Comparison of ENCODE assay signal across 1 cellular context in the genomic region with DNA sequence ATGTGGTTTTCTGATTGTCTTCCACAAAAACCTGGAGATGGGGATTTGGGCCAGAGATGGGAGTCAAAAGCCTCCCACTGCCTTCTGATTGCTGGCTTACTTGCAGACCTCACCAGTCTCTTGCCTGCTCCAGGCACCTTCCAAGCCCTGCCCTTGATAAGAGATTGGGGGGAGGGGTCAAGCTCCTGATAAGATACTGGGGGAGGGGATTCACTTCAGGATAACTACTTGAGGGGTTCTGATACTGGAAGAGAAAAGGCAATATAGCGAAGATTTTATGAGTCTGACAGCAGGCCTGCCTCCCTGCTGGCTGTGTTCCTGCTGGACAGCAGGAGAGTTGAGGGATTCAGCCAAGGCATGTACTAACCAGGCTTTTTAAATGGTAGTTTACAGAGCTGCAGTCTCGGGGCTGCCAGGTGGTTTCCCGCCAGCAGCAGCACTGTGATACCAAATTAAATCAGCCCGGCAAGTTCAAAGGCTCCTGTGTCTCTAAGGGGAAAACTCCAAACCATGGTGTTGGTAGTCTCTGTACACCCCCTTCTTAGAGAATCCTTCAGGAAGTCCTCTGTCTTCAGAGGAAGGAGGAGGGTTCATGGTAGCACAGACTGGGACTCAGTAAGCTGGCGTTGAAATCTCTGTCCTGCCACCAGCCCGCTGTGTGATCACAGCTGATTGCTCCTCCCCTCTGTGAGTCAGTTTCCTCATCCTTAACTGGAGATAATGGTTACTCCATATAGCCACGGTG.
A peak's percentile ranks its signal among the peaks of the same experiment; 100 is the strongest.
TF ChIP-seq lines count a peak whose summit lies in the region.

No MANE protein-coding gene starts in this region.

TF ChIP-seq in H1, 55 proteins besides CTCF, POLR2A, EP300 and RAD21:
- TF ChIP-seq SIX5 (IDR thresholded peaks at IDR 0.05; ENCODE audit: low read depth, low read length) = no peak
- TF ChIP-seq, protein P1, sequence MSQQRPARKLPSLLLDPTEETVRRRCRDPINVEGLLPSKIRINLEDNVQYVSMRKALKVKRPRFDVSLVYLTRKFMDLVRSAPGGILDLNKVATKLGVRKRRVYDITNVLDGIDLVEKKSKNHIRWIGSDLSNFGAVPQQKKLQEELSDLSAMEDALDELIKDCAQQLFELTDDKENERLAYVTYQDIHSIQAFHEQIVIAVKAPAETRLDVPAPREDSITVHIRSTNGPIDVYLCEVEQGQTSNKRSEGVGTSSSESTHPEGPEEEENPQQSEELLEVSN (IDR thresholded peaks at IDR 0.05) = peak; percentile 48; the same call in 1 of the 2 replicates
- TF ChIP-seq GABPA (IDR thresholded peaks at IDR 0.05; ENCODE audit: borderline replicate concordance, insufficient read depth, low read length) = no peak
- TF ChIP-seq, protein P2, sequence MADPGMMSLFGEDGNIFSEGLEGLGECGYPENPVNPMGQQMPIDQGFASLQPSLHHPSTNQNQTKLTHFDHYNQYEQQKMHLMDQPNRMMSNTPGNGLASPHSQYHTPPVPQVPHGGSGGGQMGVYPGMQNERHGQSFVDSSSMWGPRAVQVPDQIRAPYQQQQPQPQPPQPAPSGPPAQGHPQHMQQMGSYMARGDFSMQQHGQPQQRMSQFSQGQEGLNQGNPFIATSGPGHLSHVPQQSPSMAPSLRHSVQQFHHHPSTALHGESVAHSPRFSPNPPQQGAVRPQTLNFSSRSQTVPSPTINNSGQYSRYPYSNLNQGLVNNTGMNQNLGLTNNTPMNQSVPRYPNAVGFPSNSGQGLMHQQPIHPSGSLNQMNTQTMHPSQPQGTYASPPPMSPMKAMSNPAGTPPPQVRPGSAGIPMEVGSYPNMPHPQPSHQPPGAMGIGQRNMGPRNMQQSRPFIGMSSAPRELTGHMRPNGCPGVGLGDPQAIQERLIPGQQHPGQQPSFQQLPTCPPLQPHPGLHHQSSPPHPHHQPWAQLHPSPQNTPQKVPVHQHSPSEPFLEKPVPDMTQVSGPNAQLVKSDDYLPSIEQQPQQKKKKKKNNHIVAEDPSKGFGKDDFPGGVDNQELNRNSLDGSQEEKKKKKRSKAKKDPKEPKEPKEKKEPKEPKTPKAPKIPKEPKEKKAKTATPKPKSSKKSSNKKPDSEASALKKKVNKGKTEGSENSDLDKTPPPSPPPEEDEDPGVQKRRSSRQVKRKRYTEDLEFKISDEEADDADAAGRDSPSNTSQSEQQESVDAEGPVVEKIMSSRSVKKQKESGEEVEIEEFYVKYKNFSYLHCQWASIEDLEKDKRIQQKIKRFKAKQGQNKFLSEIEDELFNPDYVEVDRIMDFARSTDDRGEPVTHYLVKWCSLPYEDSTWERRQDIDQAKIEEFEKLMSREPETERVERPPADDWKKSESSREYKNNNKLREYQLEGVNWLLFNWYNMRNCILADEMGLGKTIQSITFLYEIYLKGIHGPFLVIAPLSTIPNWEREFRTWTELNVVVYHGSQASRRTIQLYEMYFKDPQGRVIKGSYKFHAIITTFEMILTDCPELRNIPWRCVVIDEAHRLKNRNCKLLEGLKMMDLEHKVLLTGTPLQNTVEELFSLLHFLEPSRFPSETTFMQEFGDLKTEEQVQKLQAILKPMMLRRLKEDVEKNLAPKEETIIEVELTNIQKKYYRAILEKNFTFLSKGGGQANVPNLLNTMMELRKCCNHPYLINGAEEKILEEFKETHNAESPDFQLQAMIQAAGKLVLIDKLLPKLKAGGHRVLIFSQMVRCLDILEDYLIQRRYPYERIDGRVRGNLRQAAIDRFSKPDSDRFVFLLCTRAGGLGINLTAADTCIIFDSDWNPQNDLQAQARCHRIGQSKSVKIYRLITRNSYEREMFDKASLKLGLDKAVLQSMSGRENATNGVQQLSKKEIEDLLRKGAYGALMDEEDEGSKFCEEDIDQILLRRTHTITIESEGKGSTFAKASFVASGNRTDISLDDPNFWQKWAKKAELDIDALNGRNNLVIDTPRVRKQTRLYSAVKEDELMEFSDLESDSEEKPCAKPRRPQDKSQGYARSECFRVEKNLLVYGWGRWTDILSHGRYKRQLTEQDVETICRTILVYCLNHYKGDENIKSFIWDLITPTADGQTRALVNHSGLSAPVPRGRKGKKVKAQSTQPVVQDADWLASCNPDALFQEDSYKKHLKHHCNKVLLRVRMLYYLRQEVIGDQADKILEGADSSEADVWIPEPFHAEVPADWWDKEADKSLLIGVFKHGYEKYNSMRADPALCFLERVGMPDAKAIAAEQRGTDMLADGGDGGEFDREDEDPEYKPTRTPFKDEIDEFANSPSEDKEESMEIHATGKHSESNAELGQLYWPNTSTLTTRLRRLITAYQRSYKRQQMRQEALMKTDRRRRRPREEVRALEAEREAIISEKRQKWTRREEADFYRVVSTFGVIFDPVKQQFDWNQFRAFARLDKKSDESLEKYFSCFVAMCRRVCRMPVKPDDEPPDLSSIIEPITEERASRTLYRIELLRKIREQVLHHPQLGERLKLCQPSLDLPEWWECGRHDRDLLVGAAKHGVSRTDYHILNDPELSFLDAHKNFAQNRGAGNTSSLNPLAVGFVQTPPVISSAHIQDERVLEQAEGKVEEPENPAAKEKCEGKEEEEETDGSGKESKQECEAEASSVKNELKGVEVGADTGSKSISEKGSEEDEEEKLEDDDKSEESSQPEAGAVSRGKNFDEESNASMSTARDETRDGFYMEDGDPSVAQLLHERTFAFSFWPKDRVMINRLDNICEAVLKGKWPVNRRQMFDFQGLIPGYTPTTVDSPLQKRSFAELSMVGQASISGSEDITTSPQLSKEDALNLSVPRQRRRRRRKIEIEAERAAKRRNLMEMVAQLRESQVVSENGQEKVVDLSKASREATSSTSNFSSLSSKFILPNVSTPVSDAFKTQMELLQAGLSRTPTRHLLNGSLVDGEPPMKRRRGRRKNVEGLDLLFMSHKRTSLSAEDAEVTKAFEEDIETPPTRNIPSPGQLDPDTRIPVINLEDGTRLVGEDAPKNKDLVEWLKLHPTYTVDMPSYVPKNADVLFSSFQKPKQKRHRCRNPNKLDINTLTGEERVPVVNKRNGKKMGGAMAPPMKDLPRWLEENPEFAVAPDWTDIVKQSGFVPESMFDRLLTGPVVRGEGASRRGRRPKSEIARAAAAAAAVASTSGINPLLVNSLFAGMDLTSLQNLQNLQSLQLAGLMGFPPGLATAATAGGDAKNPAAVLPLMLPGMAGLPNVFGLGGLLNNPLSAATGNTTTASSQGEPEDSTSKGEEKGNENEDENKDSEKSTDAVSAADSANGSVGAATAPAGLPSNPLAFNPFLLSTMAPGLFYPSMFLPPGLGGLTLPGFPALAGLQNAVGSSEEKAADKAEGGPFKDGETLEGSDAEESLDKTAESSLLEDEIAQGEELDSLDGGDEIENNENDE (IDR thresholded peaks at IDR 0.05; ENCODE audit: insufficient replicate concordance, low read length) = no peak
- TF ChIP-seq, protein P3, sequence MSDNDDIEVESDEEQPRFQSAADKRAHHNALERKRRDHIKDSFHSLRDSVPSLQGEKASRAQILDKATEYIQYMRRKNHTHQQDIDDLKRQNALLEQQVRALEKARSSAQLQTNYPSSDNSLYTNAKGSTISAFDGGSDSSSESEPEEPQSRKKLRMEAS (IDR thresholded peaks at IDR 0.05) = no peak
- 0 out of 2 replicates have a peak, but pooled peaks have one; percentile 27 for TF ChIP-seq CHD2 (IDR thresholded peaks at IDR 0.05; ENCODE audit: low read length)
- no peak for TF ChIP-seq CBX8 (IDR thresholded peaks at IDR 0.05; ENCODE audit: borderline replicate concordance, low read depth, low read length)
- TF ChIP-seq PHF8 (conservative IDR thresholded peaks at IDR 0.05; ENCODE audit: low read depth, low read length) = no peak
- peak; percentile 87 for TF ChIP-seq SP1 (IDR thresholded peaks at IDR 0.05; ENCODE audit: low read depth, low read length)
TF ChIP-seq in H1: peak in this region for 3.
